In genomic region chr16:56255904-56256303, GRCh38 we compare ENCODE assay signal across 23 cellular contexts.
"Had no signal": no experiment of that assay in that cellular context is flagged by ENCODE, and none has a peak within 500 bp of the region (broad histone marks: within the 10 kb centered on the region; RNA-seq: fewer than 3 reads in every experiment).

No MANE protein-coding gene starts in this region.

- H3K4me1 ChIP-seq: pancreas, prostate gland had no signal

- H3K36me3 ChIP-seq: cardiac muscle cell, esophagus muscularis mucosa, heart right ventricle, pancreas, prostate gland, tibial artery had no signal

- H3K27me3 ChIP-seq: cardiac muscle cell, esophagus muscularis mucosa, heart right ventricle, pancreas, tibial artery had no signal

- H3K9me3 ChIP-seq: esophagus muscularis mucosa, pancreas, prostate gland, tibial artery had no signal

- H3K27ac ChIP-seq: cardiac muscle cell, esophagus muscularis mucosa, pancreas, prostate gland, VCaP had no signal

- ATAC-seq: activated T-cell treated with anti-CD3 and anti-CD28 coated beads, Interleukin-2, amount 50 U/mL, for 72 hours; heart right ventricle; naive thymus-derived CD8-positive, alpha-beta T cell; pancreas had no signal

- DNase-seq: activated CD4-positive, alpha-beta T cell treated with anti-CD3 and anti-CD28 coated beads for 4 hours; activated CD4-positive, alpha-beta T cell treated with anti-CD3 and anti-CD28 coated beads, Interleukin-2, amount 50 U/mL, for 4 hours; activated naive CD4-positive, alpha-beta T cell treated with Interleukin-2 at 50 U/mL for 16 hours; activated T-cell treated with anti-CD3 and anti-CD28 coated beads for 4 hours; activated T-cell treated with anti-CD3 and anti-CD28 coated beads, Interleukin-2, amount 50 U/mL, for 72 hours; aorta; effector CD4-positive, alpha-beta T cell; foreskin melanocyte; heart right ventricle; kidney glomerular epithelial cell; midbrain; naive thymus-derived CD8-positive, alpha-beta T cell; nucleus accumbens; pancreas; stimulated activated CD4-positive, alpha-beta T cell treated with anti-CD3 and anti-CD28 coated beads, Interleukin-2, amount 100 ng/mL, for 48 hours; stimulated activated naive CD4-positive, alpha-beta T cell treated with Interleukin-2 at 50 U/mL for 16 hours; SW 1271; T-helper 9 cell had no signal

- H3K4me3 ChIP-seq: cardiac muscle cell, esophagus muscularis mucosa, heart right ventricle, pancreas, prostate gland, tibial artery had no signal
